In the genomic region with DNA sequence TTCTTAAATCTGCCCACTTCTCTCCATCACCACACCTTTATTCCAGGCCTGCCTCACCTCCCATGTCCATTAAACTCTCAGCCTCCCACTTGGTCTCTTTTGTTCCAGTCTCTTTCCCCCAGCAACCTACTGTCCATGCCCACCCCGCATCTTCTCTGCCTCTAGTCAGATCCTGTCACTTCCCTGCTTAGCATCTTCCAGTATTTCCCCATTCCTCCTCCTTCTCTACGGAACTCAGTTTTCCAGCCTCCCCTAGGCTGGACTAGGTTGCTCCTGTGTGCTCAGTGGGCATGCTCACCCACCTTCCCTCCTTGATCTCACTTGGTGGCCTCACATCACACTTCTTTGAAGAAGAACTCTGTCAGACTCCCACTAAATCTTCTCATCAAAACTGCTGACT, we compare ENCODE assay signal across 35 cellular contexts.
DNase-seq lines count a peak whose midpoint lies in the region; ATAC-seq, FAIRE-seq and TF ChIP-seq lines count a peak whose summit lies in the region.
"Had no signal": no experiment of that assay in that cellular context is flagged by ENCODE, and none has a peak within 500 bp of the region (broad histone marks: within the 10 kb centered on the region; RNA-seq: fewer than 3 reads in every experiment).

No MANE protein-coding gene starts in this region.

- H3K4me3 Mint-ChIP-seq in astrocyte (ENCODE audit: unreplicated experiment) = no peak overlapping the region
- H3K4me3 Mint-ChIP-seq: B cell; CD14-positive monocyte; CD4-positive, alpha-beta memory T cell; CD4-positive, alpha-beta T cell; CD4-positive, CD25-positive, alpha-beta regulatory T cell; CD8-positive, alpha-beta memory T cell; CD8-positive, alpha-beta T cell had no signal

- CTCF ChIA-PET in HEK293 (lab: Yijun Ruan, JAX) = interaction anchor here (0.8 kb wide), 1 partner anchor 17 kb away, joined by 3 read pairs; no protein-coding TSS in a partner anchor
- CTCF ChIA-PET in K562 (lab: Yijun Ruan, JAX; ENCODE audit: low intra/inter-chr PET ratio) = no interaction called here

- peaks cover 16% of the 10 kb centered on the region for H3K9me3 Mint-ChIP-seq in astrocyte (ENCODE audit: unreplicated experiment)
- H3K9me3 Mint-ChIP-seq: CD8-positive, alpha-beta T cell had no signal

- no peak for TF ChIP-seq CTCF in HEK293 (tag by site-specific recombination; IDR thresholded peaks at IDR 0.05)
- TF ChIP-seq CTCF in astrocyte (IDR thresholded peaks at IDR 0.05; ENCODE audit: insufficient read depth, low read depth, low read length) = no peak
- TF ChIP-seq CTCF in K562 (IDR thresholded peaks at IDR 0.05 in 2 of 3, conservative IDR thresholded peaks at IDR 0.05 in 1 of 3; ENCODE audit: insufficient read depth in 2 of 3, low read depth in 1 of 3, low read length in 3 of 3) = no peak

- peak overlapping the region; percentile 34 for H3K27ac Mint-ChIP-seq in astrocyte (ENCODE audit: unreplicated experiment)
- H3K27ac Mint-ChIP-seq: B cell; CD14-positive monocyte; CD4-positive, alpha-beta memory T cell; CD4-positive, alpha-beta T cell; CD4-positive, CD25-positive, alpha-beta regulatory T cell; CD8-positive, alpha-beta memory T cell; CD8-positive, alpha-beta T cell had no signal

- H3K9me3 ChIP-seq in HEK293 (ENCODE audit: control insufficient read depth, insufficient read depth, low read depth, low read length) = no peaks in the 10 kb centered on the region
- H3K9me3 ChIP-seq in astrocyte (ENCODE audit: insufficient read depth, low read depth, low read length) = peaks cover 6% of the 10 kb centered on the region
- peaks cover 3% of the 10 kb centered on the region; the same call in 1 of the 2 replicates for H3K9me3 ChIP-seq in K562 (replicated peaks; ENCODE audit: control insufficient read depth, insufficient read depth, low read depth, low read length)
- H3K9me3 ChIP-seq: BE2C had no signal

- peaks cover 2% of the 10 kb centered on the region for H3K27me3 ChIP-seq in astrocyte (ENCODE audit: insufficient read depth, low read length)
- H3K27me3 ChIP-seq in K562 (ENCODE audit: control insufficient read depth in 2 of 2, insufficient read depth in 2 of 2, low read length in 2 of 2) = no peaks in the 10 kb centered on the region
- H3K27me3 ChIP-seq: BE2C, BLaER1 had no signal

- POLR2A ChIA-PET in HEK293 (lab: Yijun Ruan, JAX) = no interaction called here
- POLR2A ChIA-PET in K562 (lab: Yijun Ruan, JAX) = interaction anchor here (0.6 kb wide), 1 partner anchor 46 kb away, joined by 3 read pairs; no protein-coding TSS in a partner anchor

- H3K27me3 Mint-ChIP-seq in astrocyte (ENCODE audit: low read depth, unreplicated experiment) = peaks cover 5% of the 10 kb centered on the region
- H3K27me3 Mint-ChIP-seq: B cell; CD4-positive, alpha-beta T cell had no signal

- BruUV-seq in K562 (replicated peaks; lab: Mats Ljungman, UMichigan) = no TSS peak

- FAIRE-seq in astrocyte (lab: Jason Lieb, UNC) = no peak
- no peak for FAIRE-seq in K562 (lab: Jason Lieb, UNC)
- FAIRE-seq: A204.1, A549, D721Med had no signal

- TF ChIP-seq RAD21 in K562 (CRISPR knock-in tag; conservative IDR thresholded peaks at IDR 0.05 in 1 of 2, IDR thresholded peaks at IDR 0.05 in 1 of 2) = no peak

- peaks cover 10% of the 10 kb centered on the region for H3K4me1 Mint-ChIP-seq in astrocyte (ENCODE audit: low read depth, unreplicated experiment)
- H3K4me1 Mint-ChIP-seq: B cell; CD14-positive monocyte; CD4-positive, alpha-beta memory T cell; CD4-positive, CD25-positive, alpha-beta regulatory T cell; CD8-positive, alpha-beta memory T cell had no signal

- DNase-seq in astrocyte (ENCODE audit: low read depth) (no peak), K562 (ENCODE audit: extremely low read depth in 1 of 4, low spot score in 3 of 4) (no peak), SKM-1 treated with dmso at 0.1 percent for 144 hours (lab: John Stamatoyannopoulos, UW; ENCODE audit: unreplicated experiment) (no peak), UCSD-AML1 (lab: John Stamatoyannopoulos, UW; ENCODE audit: unreplicated experiment) (no peak), midbrain (lab: John Stamatoyannopoulos, UW) (no peak)
- DNase-seq: 8988T; ACHN; AML-193; BE2C; C1 segment of cervical spinal cord; Caco-2; Calu3; CD4-positive, alpha-beta memory T cell; CD4-positive, alpha-beta T cell; CD4-positive, CD25-positive, alpha-beta regulatory T cell; CD8-positive, alpha-beta memory T cell; CD8-positive, alpha-beta T cell; COR-L47; DMS 273 treated with DMSO at 0.1 percent for 48 hours; DMS153; DMS53; DMS79; DMS79 treated with DMSO at 0.1 percent for 48 hours; DND-41; EL had no signal

- no peaks in the 10 kb centered on the region for H4K20me1 ChIP-seq in astrocyte (ENCODE audit: insufficient read depth, low read length)
- H4K20me1 ChIP-seq in K562 (replicated peaks; ENCODE audit: control insufficient read depth, insufficient read depth, low read length) = no peaks in the 10 kb centered on the region
- H4K20me1 ChIP-seq: BLaER1; BLaER1 treated with 17β-estradiol and CSF1 and Interleukin-3, amounts not matched to agents 10 nM and 100 nM had no signal

- ATAC-seq in K562 = no peak
- ATAC-seq: A549; CD8-positive, alpha-beta T cell had no signal

- H2AFZ ChIP-seq in astrocyte (ENCODE audit: low read depth, low read length) (no peak overlapping the region), K562 (ENCODE audit: low read depth, low read length) (no peak overlapping the region)

- H3K4me3 ChIP-seq in HEK293 (ENCODE audit: low read depth, low read length) (no peak overlapping the region), astrocyte (ENCODE audit: insufficient read depth, low read depth, low read length) (no peak overlapping the region), K562 (no peak overlapping the region)
- H3K4me3 ChIP-seq: A549; BLaER1; BLaER1 treated with 17β-estradiol and CSF1 and Interleukin-3, amounts not matched to agents 10 nM and 100 nM had no signal

- intact Hi-C loops in K562 (cut with micrococcal nuclease) = no loop called here

- no peaks in the 10 kb centered on the region for H3K79me2 ChIP-seq in astrocyte (ENCODE audit: insufficient read depth, low read length)
- H3K79me2 ChIP-seq in K562 (ENCODE audit: control insufficient read depth, insufficient read depth, low read length) = no peaks in the 10 kb centered on the region

- H3K4me2 ChIP-seq in astrocyte (ENCODE audit: low read length) (no peak overlapping the region), K562 (ENCODE audit: insufficient read depth, low read length) (no peak overlapping the region)
- H3K4me2 ChIP-seq: A549; BLaER1; BLaER1 treated with 17β-estradiol and CSF1 and Interleukin-3, amounts not matched to agents 10 nM and 100 nM had no signal

- in situ Hi-C loops in K562 (cut with MboI) = no loop called here

- H3K36me3 Mint-ChIP-seq in astrocyte (ENCODE audit: low read depth, unreplicated experiment) = no peaks in the 10 kb centered on the region
- H3K36me3 Mint-ChIP-seq: CD14-positive monocyte; CD4-positive, alpha-beta memory T cell; CD4-positive, CD25-positive, alpha-beta regulatory T cell; CD8-positive, alpha-beta memory T cell; CD8-positive, alpha-beta T cell had no signal

- H3K27ac ChIP-seq in HEK293 (ENCODE audit: extremely low read depth, low read depth, low read length) (no peak overlapping the region), astrocyte (ENCODE audit: low read depth, low read length) (no peak overlapping the region), K562 (ENCODE audit: extremely low read depth, low read depth, low read length) (no peak overlapping the region)
- H3K27ac ChIP-seq: 22Rv1; A549; BLaER1; BLaER1 treated with 17β-estradiol and CSF1 and Interleukin-3, amounts not matched to agents 10 nM and 100 nM; C4-2B had no signal

- no peaks in the 10 kb centered on the region for H3K4me1 ChIP-seq in HEK293 (ENCODE audit: control insufficient read depth, insufficient read depth, low read length)
- no peaks in the 10 kb centered on the region for H3K4me1 ChIP-seq in astrocyte (ENCODE audit: insufficient read depth, low read length)
- peaks cover 0 to 5% of the 10 kb centered on the region in 2 experiments; a peak in 2 of 5 replicates for H3K4me1 ChIP-seq in K562 (replicated peaks in 1 of 2; ENCODE audit: control insufficient read depth in 2 of 2, insufficient read depth in 2 of 2, low read length in 2 of 2)
- H3K4me1 ChIP-seq: BE2C had no signal

- no peak for TF ChIP-seq EP300 in K562 (IDR thresholded peaks at IDR 0.05; ENCODE audit: low read length)

- H3K36me3 ChIP-seq in HEK293 (ENCODE audit: control insufficient read depth in 2 of 2, insufficient read depth in 1 of 2, low read length in 2 of 2) (no peaks in the 10 kb centered on the region), astrocyte (ENCODE audit: insufficient read depth, low read length) (no peaks in the 10 kb centered on the region), K562 (ENCODE audit: control insufficient read depth, insufficient read depth, low read length) (no peaks in the 10 kb centered on the region)
- H3K36me3 ChIP-seq: BE2C, BLaER1 had no signal

- no peak overlapping the region for H3K9ac ChIP-seq in astrocyte (ENCODE audit: low read length)
- H3K9ac ChIP-seq in K562 (ENCODE audit: insufficient read depth in 1 of 2, low read depth in 2 of 2, low read length in 2 of 2) = no peak overlapping the region
- H3K9ac ChIP-seq: BLaER1; BLaER1 treated with 17β-estradiol and CSF1 and Interleukin-3, amounts not matched to agents 10 nM and 100 nM had no signal

- no peaks in the 10 kb centered on the region for H3K9me1 ChIP-seq in K562 (ENCODE audit: control insufficient read depth, insufficient read depth, low read length)

- WGBS in K562 (ENCODE audit: insufficient coverage, low coverage, missing lambda C conversion rate) = 68% methylated on average over 2 of the region's 2 CpGs

- TF ChIP-seq POLR2A in K562 (conservative IDR thresholded peaks at IDR 0.05) = no peak

TF ChIP-seq in HEK293, 187 proteins besides CTCF, POLR2A, EP300 and RAD21:
- no peak for TF ChIP-seq ZNF174 (tag by site-specific recombination; IDR thresholded peaks at IDR 0.05)
- no peak for TF ChIP-seq HOXD13 (CRISPR knock-in tag; IDR thresholded peaks at IDR 0.05; ENCODE audit: borderline replicate concordance)
- peak; percentile 38 for TF ChIP-seq SETDB1 (IDR thresholded peaks at IDR 0.05; ENCODE audit: insufficient read length, low read length)

TF ChIP-seq in K562, 482 proteins besides CTCF, POLR2A, EP300 and RAD21 (continues in another document):
- TF ChIP-seq CBX3 (IDR thresholded peaks at IDR 0.05; ENCODE audit: borderline replicate concordance in 1 of 2, low read length in 2 of 2) (0 out of 3 replicates have a peak, but pooled peaks of 1 of the 2 experiments have one; percentile 59), ZNF589 (CRISPR knock-in tag; IDR thresholded peaks at IDR 0.05; ENCODE audit: low read depth) (no peak), CTBP1 (IDR thresholded peaks at IDR 0.05; ENCODE audit: borderline replicate concordance) (no peak), BRD4 (IDR thresholded peaks at IDR 0.05) (no peak)
